ENCODE assay signal across 10 cellular contexts in the genomic region with DNA sequence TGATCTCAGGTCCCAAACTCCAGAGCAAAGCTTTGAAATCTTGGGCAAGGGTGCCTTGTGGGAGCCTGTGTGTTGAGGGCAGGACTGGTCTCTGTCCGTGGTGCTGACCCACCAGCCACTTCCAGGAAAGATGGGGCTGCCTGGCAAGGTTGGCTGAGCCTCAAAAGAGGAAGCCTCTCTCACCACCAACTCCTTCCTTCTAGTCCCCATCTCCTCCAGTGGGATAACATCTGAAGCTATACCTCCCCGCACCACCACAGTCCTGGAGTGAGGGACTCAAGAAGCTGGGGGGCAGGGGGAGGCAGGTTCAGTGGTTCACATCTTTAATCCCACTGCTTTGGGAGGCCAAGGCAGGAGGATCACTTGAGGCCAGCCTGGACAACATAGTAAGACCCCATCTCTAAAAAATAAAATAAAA. TPM values are rescaled to one million over a fixed set of nuclear protein-coding genes. Genes with fewer than 3 reads are reported as not detected.
A peak's percentile ranks its signal among the peaks of the same experiment; 100 is the strongest.
DNase-seq lines count a peak whose midpoint lies in the region; TF ChIP-seq lines count a peak whose summit lies in the region.
"Had no signal": no experiment of that assay in that cellular context is flagged by ENCODE, and none has a peak within 500 bp of the region (broad histone marks: within the 10 kb centered on the region; RNA-seq: fewer than 3 reads in every experiment).

No MANE protein-coding gene starts in this region.

- no peak overlapping the region for H3K27ac ChIP-seq in dorsolateral prefrontal cortex

- no peak for TF ChIP-seq CTCF in AG10803 (conservative IDR thresholded peaks at IDR 0.05; ENCODE audit: low read length)
- TF ChIP-seq CTCF in dorsolateral prefrontal cortex (IDR thresholded peaks at IDR 0.05 in 54 of 56, conservative IDR thresholded peaks at IDR 0.05 in 2 of 56; ENCODE audit: low read depth in 1 of 56, partially characterized antibody in 56 of 56): no peak

- intact Hi-C loops in dorsolateral prefrontal cortex (cut with DNase I): loop anchor here in 1 of 2 donors (10.0 kb wide), 1 partner anchor 429 kb away; no protein-coding TSS in a partner anchor

- peaks cover 0 to 54% (median 23%) of the 10 kb centered on the region in 45 donors for H3K27me3 ChIP-seq in dorsolateral prefrontal cortex

- DNase-seq in AG10803 (ENCODE audit: low read depth): peak; percentile 24
- DNase-seq in HK-2 (ENCODE audit: unreplicated experiment): peak; percentile 51
- peak; percentile 13 for DNase-seq in SW480 (ENCODE audit: low spot score)
- DNase-seq in germinal center (ENCODE audit: low spot score): peak; percentile 51
- DNase-seq in stimulated activated CD4-positive, alpha-beta T cell treated with anti-CD3 and anti-CD28 coated beads, Interleukin-4, amount 100 ng/mL, for 4 hours: no peak
- no peak for DNase-seq in dorsolateral prefrontal cortex
- no peak for DNase-seq in activated T-cell treated with anti-CD3 and anti-CD28 coated beads, Interleukin-2, amount 50 U/mL, for 1 hour
- DNase-seq in NCI-H2196 treated with DMSO at 0.1 percent for 48 hours (lab: John Stamatoyannopoulos, UW; ENCODE audit: unreplicated experiment): no peak
- DNase-seq: effector CD8-positive, alpha-beta T cell; NCI-H1092 treated with DMSO at 0.1 percent for 48 hours had no signal

- H3K4me3 ChIP-seq in AG10803 (ENCODE audit: low read length): no peak overlapping the region
- H3K4me3 ChIP-seq in dorsolateral prefrontal cortex: no peak overlapping the region

RNA-seq across cellular contexts. Expression of a gene that starts 9.1 kb away (rescaled TPM):
- 1 to 10 TPM in 93 of 120 experiments, under 1 TPM in 27; 0.32 to 2.8 (median 1.3) TPM for total RNA-seq in dorsolateral prefrontal cortex

RNA-seq across cellular contexts. Expression of a gene that starts 12.5 kb away (rescaled TPM):
- total RNA-seq in dorsolateral prefrontal cortex: 10 to 100 TPM in 119 of 120 experiments, 1 to 10 TPM in 1; 9.0 to 65.6 (median 36.0) TPM

RNA-seq across cellular contexts. Expression of a gene that starts 16.8 kb away (rescaled TPM):
- 1 to 10 TPM in 1 of 120 experiments, under 1 TPM in 14, not detected in 105; 0.46 to 1.0 (median 0.71) TPM for total RNA-seq in dorsolateral prefrontal cortex

RNA-seq across cellular contexts. Expression of a gene that starts 51.5 kb away (rescaled TPM):
- total RNA-seq in dorsolateral prefrontal cortex: 10 to 100 TPM in 90 of 120 experiments, 1 to 10 TPM in 30; 4.7 to 30.2 (median 13.2) TPM

Comparison
In these comparisons a context has a peak if more than half of its experiments do, and no peak if none do; other contexts are left out.
1. DNase-seq: peak in AG10803 (single experiment), HK-2 (single experiment), SW480 (single experiment) and germinal center (single experiment); none in stimulated activated CD4-positive, alpha-beta T cell treated with anti-CD3 and anti-CD28 coated beads, Interleukin-4, amount 100 ng/mL, for 4 hours (0 of 2), dorsolateral prefrontal cortex (0 of 10), activated T-cell treated with anti-CD3 and anti-CD28 coated beads, Interleukin-2, amount 50 U/mL, for 1 hour (single experiment) and NCI-H2196 treated with DMSO at 0.1 percent for 48 hours (single experiment).